20 cellular contexts compared by ENCODE assay signal in genomic region chr9:110220809-110221208, GRCh38. TPM values are rescaled to one million over a fixed set of nuclear protein-coding genes. Genes with fewer than 3 reads are reported as not detected.
"Had no signal": no experiment of that assay in that cellular context is flagged by ENCODE, and none has a peak within 500 bp of the region (broad histone marks: within the 10 kb centered on the region; RNA-seq: fewer than 3 reads in every experiment).

No MANE protein-coding gene starts in this region.

- H3K27ac ChIP-seq: esophagus squamous epithelium, gastroesophageal sphincter, sigmoid colon, skin epidermis, upper lobe of left lung had no signal

- H3K27ac Mint-ChIP-seq: natural killer cell had no signal

- H3K36me3 Mint-ChIP-seq: natural killer cell had no signal

- DNase-seq: cerebellar nuclear complex; dermis blood vessel endothelial cell; esophagus squamous epithelium; foreskin fibroblast; glutamatergic neuron; kidney; left cardiac atrium; natural killer cell; posterior cingulate gyrus; sigmoid colon; stimulated activated CD4-positive, alpha-beta T cell treated with anti-CD3 and anti-CD28 coated beads, Interleukin-12 subunit alpha, Interleukin-12 subunit beta, amount 100 ng/mL, for 4 hours; stimulated activated naive CD4-positive, alpha-beta T cell treated with Interleukin-2 at 50 U/mL for 16 hours; upper lobe of left lung had no signal

- H3K4me3 Mint-ChIP-seq: natural killer cell, neural crest cell had no signal

- H3K4me1 Mint-ChIP-seq: natural killer cell, neural crest cell had no signal

- H3K4me3 ChIP-seq: esophagus squamous epithelium, gastroesophageal sphincter, sigmoid colon, skin epidermis, upper lobe of left lung had no signal

- H3K36me3 ChIP-seq: esophagus squamous epithelium, gastroesophageal sphincter, sigmoid colon, upper lobe of left lung had no signal

- ATAC-seq: gastroesophageal sphincter, left cardiac atrium, natural killer cell had no signal

- H3K27me3 ChIP-seq: esophagus squamous epithelium, gastroesophageal sphincter, sigmoid colon, upper lobe of left lung had no signal

- H3K9me3 ChIP-seq: esophagus squamous epithelium, gastroesophageal sphincter, sigmoid colon, upper lobe of left lung had no signal

- H3K4me1 ChIP-seq: gastroesophageal sphincter, sigmoid colon had no signal

- H3K9me3 Mint-ChIP-seq: natural killer cell had no signal

RNA-seq across cellular contexts. Expression of gene C9orf152, which starts 12.8 kb away (rescaled TPM):
- total RNA-seq: dermis blood vessel endothelial cell, epithelial cell of proximal tubule, left cardiac atrium, myocyte, natural killer cell, neural crest cell, osteocyte, pulmonary artery endothelial cell, sigmoid colon had no signal
